In the genomic region with DNA sequence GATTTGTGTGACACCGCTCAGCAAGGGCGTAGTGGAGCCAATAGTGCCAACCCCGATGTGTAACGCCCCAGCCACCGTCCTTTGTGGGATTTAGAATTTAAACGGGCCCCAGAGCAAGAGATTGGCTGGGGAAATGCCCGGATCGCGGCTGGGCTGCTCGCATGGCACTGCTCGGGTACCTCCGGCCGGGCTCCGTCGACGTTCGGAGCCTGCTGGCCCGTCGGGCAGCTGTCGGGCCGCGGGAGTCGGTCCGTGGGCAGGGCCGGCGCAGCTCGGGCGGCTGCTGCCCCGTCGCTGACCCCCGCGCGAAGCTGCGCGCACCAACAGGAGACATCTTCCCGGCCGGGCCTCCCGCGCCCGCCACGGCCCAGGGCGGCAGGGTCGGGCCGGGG, we compare ENCODE assay signal across 9 cellular contexts. TPM values are rescaled to one million over a fixed set of nuclear protein-coding genes. Genes with fewer than 3 reads are reported as not detected.
A peak's percentile ranks its signal among the peaks of the same experiment; 100 is the strongest.
DNase-seq lines count a peak whose midpoint lies in the region; ATAC-seq, FAIRE-seq and TF ChIP-seq lines count a peak whose summit lies in the region.
"Had no signal": no experiment of that assay in that cellular context is flagged by ENCODE, and none has a peak within 500 bp of the region (broad histone marks: within the 10 kb centered on the region; RNA-seq: fewer than 3 reads in every experiment).

No MANE protein-coding gene starts in this region.

- intact Hi-C loops in GM12878 (cut with micrococcal nuclease; ENCODE audit: unreplicated experiment): loop anchor here (5.0 kb wide), 1 partner anchor 35 kb away; no protein-coding TSS in a partner anchor
- intact Hi-C loops in kidney (cut with DNase I): no loop called here

- TF ChIP-seq CTCF in GM12878 (IDR thresholded peaks at IDR 0.05 in 2 of 3, conservative IDR thresholded peaks at IDR 0.05 in 1 of 3; ENCODE audit: control insufficient read depth in 2 of 3, extremely low read depth in 1 of 3, insufficient read depth in 1 of 3, low read depth in 3 of 3, low read length in 3 of 3): no peak
- TF ChIP-seq CTCF in kidney (IDR thresholded peaks at IDR 0.05; ENCODE audit: borderline replicate concordance, extremely low read depth, insufficient read depth): no peak

- peak; percentile 28 for DNase-seq in SHP77 treated with DMSO at 0.1 percent for 48 hours (lab: John Stamatoyannopoulos, UW)
- DNase-seq in GM12878 (ENCODE audit: low read depth, low spot score): no peak
- peak; percentile 82 for DNase-seq in kidney
- DNase-seq in stimulated activated CD4-positive, alpha-beta T cell treated with anti-CD3 and anti-CD28 coated beads, Interleukin-1b, Interleukin-23, amount 100 ng/mL, for 24 hours (ENCODE audit: low read depth in 4 of 4, low spot score in 1 of 4): peak in 3 of 4 experiments; percentile 15 to 22 (median 19)
- no peak for DNase-seq in HCEC 1CT
- no peak for DNase-seq in DMS79 (lab: John Stamatoyannopoulos, UW)
- no peak for DNase-seq in GM19240 (ENCODE audit: insufficient read length, low spot score)

- ATAC-seq in GM18907 (IDR thresholded peaks at IDR 0.05; ENCODE audit: unreplicated experiment) (peak; percentile 2), GM12878 (no peak)
- ATAC-seq: K562 had no signal

- SMC1A ChIA-PET in GM12878 (lab: Charles Lee; ENCODE audit: uncharacterized antibody, unreplicated experiment): interaction anchor here (0.7 to 2.0 kb wide), 6 partner anchors 18 to 51 kb away, joined by 3 to 5 read pairs (median 4); no protein-coding TSS in a partner anchor

- no TSS peak for BruUV-seq in GM12878 (replicated peaks; lab: Mats Ljungman, UMichigan)

- peaks cover 31% of the 10 kb centered on the region for H3K4me1 ChIP-seq in GM12878 (ENCODE audit: control insufficient read depth, insufficient read depth, low read length)
- peaks cover 0 to 3% of the 10 kb centered on the region in 2 donors for H3K4me1 ChIP-seq in kidney (ENCODE audit: control insufficient read depth in 1 of 2, insufficient read depth in 1 of 2, low read depth in 1 of 2, low read length in 2 of 2)

- peak overlapping the region; percentile 88 for H3K4me2 ChIP-seq in GM12878 (ENCODE audit: control insufficient read depth, insufficient read depth)

- RAD21 ChIA-PET in GM12878 (lab: Charles Lee; ENCODE audit: unreplicated experiment): interaction anchor here (1.6 kb wide), 1 partner anchor 35 kb away, joined by 4 read pairs; no protein-coding TSS in a partner anchor

- H3K9ac ChIP-seq in GM12878 (ENCODE audit: control insufficient read depth, insufficient read depth, low read length) (peak overlapping the region; percentile 88; the same call in 1 of the 2 replicates), kidney (ENCODE audit: low read length in 2 of 2) (peak overlapping the region; percentile 14 to 24)

- peaks cover 35% of the 10 kb centered on the region for H3K79me2 ChIP-seq in GM12878 (ENCODE audit: control insufficient read depth, insufficient read depth, low read length)

- H3K36me3 ChIP-seq in GM12878 (ENCODE audit: control insufficient read depth in 2 of 2, insufficient read depth in 2 of 2, low read length in 1 of 2): no peaks in the 10 kb centered on the region
- no peaks in the 10 kb centered on the region for H3K36me3 ChIP-seq in kidney (ENCODE audit: control insufficient read depth in 1 of 2, insufficient read depth in 2 of 2, low read length in 2 of 2)

- no peak for TF ChIP-seq RAD21 in GM12878 (IDR thresholded peaks at IDR 0.05; ENCODE audit: insufficient read depth, low read depth, low read length)

- POLR2A ChIA-PET in GM12878 (lab: Charles Lee): interaction anchor here (0.6 to 1.6 kb wide), 3 partner anchors 9 to 37 kb away, joined by 3 to 5 read pairs (median 3); no protein-coding TSS in a partner anchor

- H2AFZ ChIP-seq in GM12878 (ENCODE audit: control insufficient read depth, low read depth, low read length): peak overlapping the region; percentile 84

- 0 out of 2 replicates have a peak, but pooled peaks have one; percentile 6 for TF ChIP-seq POLR2A in GM12878 (IDR thresholded peaks at IDR 0.05; ENCODE audit: low read depth, low read length)

- 7% methylated on average over 41 of the region's 44 CpGs for WGBS in GM12878 (ENCODE audit: insufficient coverage, insufficient replicate concordance, low lambda C conversion rate, missing lambda C conversion rate)

- TF ChIP-seq EP300 in GM12878 (IDR thresholded peaks at IDR 0.05; ENCODE audit: borderline replicate concordance in 1 of 2, control insufficient read depth in 1 of 2, low read depth in 2 of 2, low read length in 2 of 2): no peak

- CTCF ChIA-PET in GM12878 (lab: Yijun Ruan, JAX): interaction anchor here (1.3 to 2.9 kb wide), 5 partner anchors 10 to 50 kb away, joined by 3 to 12 read pairs (median 4); no protein-coding TSS in a partner anchor

- H3K9me3 ChIP-seq in GM12878 (replicated peaks; ENCODE audit: control insufficient read depth, insufficient read depth, low read length) (no peaks in the 10 kb centered on the region), kidney (ENCODE audit: control insufficient read depth in 1 of 2, low read length in 2 of 2) (no peaks in the 10 kb centered on the region)

- no peak overlapping the region; the same call in 1 of the 2 replicates for H3K27ac ChIP-seq in GM12878 (ENCODE audit: control insufficient read depth, insufficient read depth)
- peak overlapping the region; percentile 67 to 69 for H3K27ac ChIP-seq in kidney (ENCODE audit: low read depth in 2 of 2, low read length in 2 of 2)

- in situ Hi-C loops in GM12878 (cut with MboI): no loop called here

- H3K27me3 ChIP-seq in GM12878 (replicated peaks in 1 of 2; ENCODE audit: control insufficient read depth in 2 of 2, insufficient read depth in 2 of 2, low read length in 1 of 2): no peaks in the 10 kb centered on the region

- H4K20me1 ChIP-seq in GM12878 (ENCODE audit: control insufficient read depth, insufficient read depth): no peaks in the 10 kb centered on the region

- no peak for FAIRE-seq in GM12878 (lab: Jason Lieb, UNC)
- no peak for FAIRE-seq in kidney (lab: Jason Lieb, UNC)
- FAIRE-seq: K562 had no signal

- H3K4me3 ChIP-seq in GM12878 (0 out of 2 replicates have a peak overlapping the region, but pooled peaks have one; percentile 18), kidney (ENCODE audit: low read length in 2 of 2) (peak overlapping the region in 1 of 2 donors; percentile 37)
- H3K4me3 ChIP-seq: K562 had no signal

TF ChIP-seq in GM12878, 131 proteins besides CTCF, POLR2A, EP300 and RAD21 (continues in another document):
- no peak for TF ChIP-seq MXI1 (IDR thresholded peaks at IDR 0.05; ENCODE audit: low read depth, low read length)
- 0 out of 2 replicates have a peak, but pooled peaks have one; percentile 42 for TF ChIP-seq MLLT1 (IDR thresholded peaks at IDR 0.05)
- no peak for TF ChIP-seq BCL3 (IDR thresholded peaks at IDR 0.05; ENCODE audit: borderline replicate concordance, insufficient read depth, low read depth, low read length, poor library complexity, severe bottlenecking)
- no peak for TF ChIP-seq SMARCA5 (IDR thresholded peaks at IDR 0.05)
- no peak for TF ChIP-seq NR2F1 (conservative IDR thresholded peaks at IDR 0.05)
- 0 out of 4 replicates have a peak, but pooled peaks of 1 of the 2 experiments have one; percentile 11 for TF ChIP-seq BHLHE40 (IDR thresholded peaks at IDR 0.05; ENCODE audit: borderline replicate concordance in 1 of 2, low read depth in 2 of 2, low read length in 1 of 2)
- no peak for TF ChIP-seq ASH2L (IDR thresholded peaks at IDR 0.05; ENCODE audit: borderline replicate concordance, low read depth)
- TF ChIP-seq ZSCAN29 (IDR thresholded peaks at IDR 0.05): no peak
- TF ChIP-seq SRF (IDR thresholded peaks at IDR 0.05; ENCODE audit: low read depth in 2 of 2, low read length in 2 of 2): no peak
- no peak for TF ChIP-seq RUNX3 (IDR thresholded peaks at IDR 0.05; ENCODE audit: low read length)

RNA-seq across cellular contexts. Expression of gene KDM2A, which starts 1.4 kb away (rescaled TPM):
- 275 and 292 TPM in 2 replicates for total RNA-seq in GM12878 (2013; cell fraction: nucleolus; rRNA removed)
- total RNA-seq in GM12878 (2014; rRNA removed) (32.5 and 41.1 TPM in 2 replicates), GM12878 (2014; rRNA removed; fragmentation: Illumina TruSeq; extraction: Trizol) (41.0 and 42.0 TPM in 2 replicates), GM12878 (2021) (62.0 and 69.3 TPM in 2 replicates), kidney (82.6 TPM)
- 35.7 TPM for polyA plus RNA-seq in GM12878 (2011; ENCODE audit: low read depth)
- polyA plus RNA-seq in GM12878 (2011; rRNA removed) (34.2 and 66.1 TPM in 2 replicates), GM12878 (2014; fragmentation: Illumina TruSeq; extraction: Trizol) (53.7 and 65.7 TPM in 2 replicates), GM12878 (2014; fragmentation: Nextera tagmentation; extraction: Ambion mirVana) (10 to 100 TPM; 10.5 to 13.0 TPM), GM12878 (2014; rRNA removed) (43.2 and 49.2 TPM in 2 replicates), GM12878 (2016; fragmentation: Nextera tagmentation; extraction: Ambion mirVana) (10 to 100 TPM; 19.0 to 21.8 TPM), kidney (ENCODE audit: insufficient read depth, low read depth, low replicate concordance) (16.2 TPM)
- 57.6 and 60.4 TPM in 2 replicates for polyA plus RNA-seq in GM12878 (2011; cell fraction: cytosol; rRNA removed)
- 202 and 220 TPM in 2 replicates for polyA plus RNA-seq in GM12878 (2011; cell fraction: nucleus; rRNA removed)
- polyA plus RNA-seq in GM12878 (2012): 48.6 and 55.0 TPM in 2 replicates
- 111 and 140 TPM in 2 replicates for polyA minus RNA-seq in GM12878 (2011; rRNA and poly(A)+ RNA removed)
- 40.4 and 41.4 TPM in 2 replicates for polyA minus RNA-seq in GM12878 (2011; cell fraction: cytosol; rRNA and poly(A)+ RNA removed)
- polyA minus RNA-seq in GM12878 (2011; cell fraction: nucleus; rRNA and poly(A)+ RNA removed): 62.4 and 103 TPM in 2 replicates

Comparison
In these comparisons a context has a peak if more than half of its experiments do, and no peak if none do; other contexts are left out.
1. DNase-seq: peak in SHP77 treated with DMSO at 0.1 percent for 48 hours (single experiment), kidney (single experiment) and stimulated activated CD4-positive, alpha-beta T cell treated with anti-CD3 and anti-CD28 coated beads, Interleukin-1b, Interleukin-23, amount 100 ng/mL, for 24 hours (3 of 4); none in GM12878 (single experiment), HCEC 1CT (single experiment), DMS79 (single experiment) and GM19240 (single experiment).